21 cellular contexts compared by ENCODE assay signal in the genomic region with DNA sequence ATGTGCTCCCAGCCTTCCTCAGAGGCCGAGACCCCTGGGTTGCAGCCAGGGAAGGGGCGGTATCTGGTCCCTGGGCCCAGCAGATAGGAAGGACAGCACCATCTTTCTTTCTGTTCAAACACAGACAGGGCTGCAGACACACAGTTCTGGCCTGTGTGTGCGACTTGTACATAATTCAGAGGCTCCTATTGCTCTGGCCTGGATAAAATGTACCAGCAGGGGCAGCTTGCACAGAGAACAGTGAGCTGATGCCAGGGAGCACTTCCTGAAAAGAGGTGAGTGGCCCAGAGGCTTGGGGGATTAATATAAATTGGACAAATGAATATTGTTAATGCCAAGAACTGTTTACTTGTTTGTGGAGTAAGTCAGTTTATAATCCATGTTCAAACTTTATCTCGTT. TPM values are rescaled to one million over a fixed set of nuclear protein-coding genes. Genes with fewer than 3 reads are reported as not detected.
A peak's percentile ranks its signal among the peaks of the same experiment; 100 is the strongest.
DNase-seq lines count a peak whose midpoint lies in the region; ATAC-seq and TF ChIP-seq lines count a peak whose summit lies in the region.
"Had no signal": no experiment of that assay in that cellular context is flagged by ENCODE, and none has a peak within 500 bp of the region (broad histone marks: within the 10 kb centered on the region; RNA-seq: fewer than 3 reads in every experiment).

No MANE protein-coding gene starts in this region.

- H3K36me3 ChIP-seq in osteoblast (ENCODE audit: insufficient read depth, low read length): no peaks in the 10 kb centered on the region
- H3K36me3 ChIP-seq: upper lobe of left lung had no signal

- no peaks in the 10 kb centered on the region for H3K79me2 ChIP-seq in osteoblast (ENCODE audit: insufficient read depth, low read length)

- H3K4me2 ChIP-seq in osteoblast (ENCODE audit: insufficient read depth, low read length): no peak overlapping the region

- peaks cover 7% of the 10 kb centered on the region for H3K4me1 ChIP-seq in osteoblast (ENCODE audit: insufficient read depth, low read length)

- peaks cover 14% of the 10 kb centered on the region for H3K36me3 Mint-ChIP-seq in activated CD4-positive, alpha-beta memory T cell treated with anti-CD3 and anti-CD28 coated beads, Interleukin-2, amount 10 ng/mL, durations not matched to agents 7 days and 5 days (ENCODE audit: low read depth)
- H3K36me3 Mint-ChIP-seq: activated CD8-positive, alpha-beta memory T cell treated with anti-CD3 and anti-CD28 coated beads, Interleukin-2, amount 10 ng/mL, durations not matched to agents 7 days and 5 days had no signal

- TF ChIP-seq POLR2A in NB4 (IDR thresholded peaks at IDR 0.05; ENCODE audit: extremely low read depth, insufficient read length): no peak

- H4K20me1 ChIP-seq in osteoblast (ENCODE audit: insufficient read depth, low read length): peaks cover 13% of the 10 kb centered on the region

- peak overlapping the region; percentile 94 for H3K27ac Mint-ChIP-seq in activated CD4-positive, alpha-beta memory T cell treated with anti-CD3 and anti-CD28 coated beads, Interleukin-2, amount 10 ng/mL, durations not matched to agents 7 days and 5 days
- H3K27ac Mint-ChIP-seq: endodermal cell, H9, nephron progenitor cell had no signal

- peak; percentile 28 for DNase-seq in DMS53 (lab: John Stamatoyannopoulos, UW)
- DNase-seq in DMS53 treated with DMSO at 0.1 percent for 48 hours (lab: John Stamatoyannopoulos, UW; ENCODE audit: unreplicated experiment): no peak
- DNase-seq in NB4 (ENCODE audit: low read depth): peak; percentile 39
- DNase-seq in activated CD4-positive, alpha-beta memory T cell treated with anti-CD3 and anti-CD28 coated beads, Interleukin-2, amount 10 ng/mL, durations not matched to agents 7 days and 5 days: no peak
- DNase-seq in osteoblast (ENCODE audit: insufficient read length, low spot score, missing footprints): peak; percentile 91
- DNase-seq in NCI-H1048 (lab: John Stamatoyannopoulos, UW): no peak
- DNase-seq in H4 (ENCODE audit: low spot score): no peak
- DNase-seq: activated CD8-positive, alpha-beta memory T cell treated with anti-CD3 and anti-CD28 coated beads, Interleukin-2, amount 10 ng/mL, durations not matched to agents 7 days and 5 days; activated effector memory CD4-positive, alpha-beta T cell treated with Interleukin-2 at 50 U/mL for 16 hours; amniotic stem cell; central memory CD4-positive, alpha-beta T cell; endodermal cell; H9; islet precursor cell; MM.1S; NCI-H748 treated with DMSO at 0.1 percent for 48 hours; nephron progenitor cell; stimulated activated naive CD4-positive, alpha-beta T cell treated with Interleukin-2 at 50 U/mL for 16 hours; upper lobe of left lung had no signal

- TF ChIP-seq CTCF in NB4 (IDR thresholded peaks at IDR 0.05; ENCODE audit: low read depth, low read length) (no peak), osteoblast (IDR thresholded peaks at IDR 0.05; ENCODE audit: extremely low read depth, low read depth, low read length) (no peak)

- CTCF ChIA-PET in activated CD4-positive, alpha-beta memory T cell treated with anti-CD3 and anti-CD28 coated beads, Interleukin-2, amount 10 ng/mL, durations not matched to agents 7 days and 5 days (lab: Charles Lee): interaction anchor here (1.1 to 1.2 kb wide), 2 partner anchors 20 to 24 kb away, joined by 3 read pairs; no protein-coding TSS in a partner anchor

- no peaks in the 10 kb centered on the region for H3K27me3 ChIP-seq in osteoblast (ENCODE audit: insufficient read depth, low read length)
- H3K27me3 ChIP-seq: upper lobe of left lung had no signal

- H3K9me3 ChIP-seq in osteoblast (ENCODE audit: low read depth, low read length): no peaks in the 10 kb centered on the region
- H3K9me3 ChIP-seq: upper lobe of left lung had no signal

- no peak overlapping the region for H3K27ac ChIP-seq in osteoblast (ENCODE audit: low read depth, low read length)
- H3K27ac ChIP-seq: 22Rv1 had no signal

- peaks cover 51% of the 10 kb centered on the region for H3K4me1 Mint-ChIP-seq in activated CD4-positive, alpha-beta memory T cell treated with anti-CD3 and anti-CD28 coated beads, Interleukin-2, amount 10 ng/mL, durations not matched to agents 7 days and 5 days
- H3K4me1 Mint-ChIP-seq: H9 had no signal

- no peaks in the 10 kb centered on the region for H3K9me3 Mint-ChIP-seq in activated CD4-positive, alpha-beta memory T cell treated with anti-CD3 and anti-CD28 coated beads, Interleukin-2, amount 10 ng/mL, durations not matched to agents 7 days and 5 days
- H3K9me3 Mint-ChIP-seq: endodermal cell, H9, nephron progenitor cell had no signal

- POLR2A ChIA-PET in activated CD4-positive, alpha-beta memory T cell treated with anti-CD3 and anti-CD28 coated beads, Interleukin-2, amount 10 ng/mL, durations not matched to agents 7 days and 5 days (lab: Charles Lee): interaction anchor here (0.8 to 4.0 kb wide), 4 partner anchors 10 to 110 kb away, joined by 3 to 29 read pairs (median 3); partner anchors contain the start of genes GDPD5 and RPS3

- no peak overlapping the region for H3K4me3 Mint-ChIP-seq in activated CD4-positive, alpha-beta memory T cell treated with anti-CD3 and anti-CD28 coated beads, Interleukin-2, amount 10 ng/mL, durations not matched to agents 7 days and 5 days
- H3K4me3 Mint-ChIP-seq: activated CD8-positive, alpha-beta memory T cell treated with anti-CD3 and anti-CD28 coated beads, Interleukin-2, amount 10 ng/mL, durations not matched to agents 7 days and 5 days; endodermal cell; H9; nephron progenitor cell had no signal

- ATAC-seq in HG03520 (IDR thresholded peaks at IDR 0.05; ENCODE audit: unreplicated experiment): no peak
- ATAC-seq: activated CD8-positive, alpha-beta memory T cell treated with anti-CD3 and anti-CD28 coated beads, Interleukin-2, amount 10 ng/mL, durations not matched to agents 7 days and 5 days had no signal

- H3K27me3 Mint-ChIP-seq in activated CD4-positive, alpha-beta memory T cell treated with anti-CD3 and anti-CD28 coated beads, Interleukin-2, amount 10 ng/mL, durations not matched to agents 7 days and 5 days: no peaks in the 10 kb centered on the region

- H2AFZ ChIP-seq in osteoblast (ENCODE audit: low read length): no peak overlapping the region

- no peak overlapping the region for H3K4me3 ChIP-seq in NB4 (ENCODE audit: low read depth, low read length)
- no peak overlapping the region for H3K4me3 ChIP-seq in osteoblast (ENCODE audit: insufficient read depth, low read length)
- H3K4me3 ChIP-seq: upper lobe of left lung had no signal

RNA-seq across cellular contexts. Expression of gene GDPD5, which starts 16.5 kb away (rescaled TPM):
- 100 to 1,000 TPM; 107 to 109 TPM for total RNA-seq in activated CD4-positive, alpha-beta memory T cell treated with anti-CD3 and anti-CD28 coated beads, Interleukin-2, amount 10 ng/mL, durations not matched to agents 7 days and 5 days
- total RNA-seq in osteoblast: 13.4 and 14.1 TPM in 2 replicates
- total RNA-seq in H4 (2014; rRNA removed; shearing (Covaris generic)): 6.8 and 8.0 TPM in 2 replicates

RNA-seq across cellular contexts. Expression of gene SERPINH1, which starts 52.9 kb away (rescaled TPM):
- total RNA-seq in activated CD4-positive, alpha-beta memory T cell treated with anti-CD3 and anti-CD28 coated beads, Interleukin-2, amount 10 ng/mL, durations not matched to agents 7 days and 5 days: 10 to 100 TPM; 12.2 to 13.3 TPM
- total RNA-seq in osteoblast: 1,145 and 1,318 TPM in 2 replicates
- total RNA-seq in H4 (2014; rRNA removed; shearing (Covaris generic)): 986 and 1,416 TPM in 2 replicates

Comparison
In these comparisons a context has a peak if more than half of its experiments do, and no peak if none do; other contexts are left out.
1. DNase-seq: peak in DMS53 (single experiment), NB4 (single experiment) and osteoblast (single experiment); none in DMS53 treated with DMSO at 0.1 percent for 48 hours (single experiment), activated CD4-positive, alpha-beta memory T cell treated with anti-CD3 and anti-CD28 coated beads, Interleukin-2, amount 10 ng/mL, durations not matched to agents 7 days and 5 days (single experiment), NCI-H1048 (single experiment) and H4 (single experiment).
2. RNA of gene SERPINH1, which starts 52.9 kb away (total RNA-seq): 1,145 to 1,318 TPM in osteoblast and 986 to 1,416 TPM in H4; 12.2 to 13.3 TPM in activated CD4-positive, alpha-beta memory T cell treated with anti-CD3 and anti-CD28 coated beads, Interleukin-2, amount 10 ng/mL, durations not matched to agents 7 days and 5 days; every median in the first group is over 10 times any median in the second.